ENCODE assay signal across 8 cellular contexts in the genomic region with DNA sequence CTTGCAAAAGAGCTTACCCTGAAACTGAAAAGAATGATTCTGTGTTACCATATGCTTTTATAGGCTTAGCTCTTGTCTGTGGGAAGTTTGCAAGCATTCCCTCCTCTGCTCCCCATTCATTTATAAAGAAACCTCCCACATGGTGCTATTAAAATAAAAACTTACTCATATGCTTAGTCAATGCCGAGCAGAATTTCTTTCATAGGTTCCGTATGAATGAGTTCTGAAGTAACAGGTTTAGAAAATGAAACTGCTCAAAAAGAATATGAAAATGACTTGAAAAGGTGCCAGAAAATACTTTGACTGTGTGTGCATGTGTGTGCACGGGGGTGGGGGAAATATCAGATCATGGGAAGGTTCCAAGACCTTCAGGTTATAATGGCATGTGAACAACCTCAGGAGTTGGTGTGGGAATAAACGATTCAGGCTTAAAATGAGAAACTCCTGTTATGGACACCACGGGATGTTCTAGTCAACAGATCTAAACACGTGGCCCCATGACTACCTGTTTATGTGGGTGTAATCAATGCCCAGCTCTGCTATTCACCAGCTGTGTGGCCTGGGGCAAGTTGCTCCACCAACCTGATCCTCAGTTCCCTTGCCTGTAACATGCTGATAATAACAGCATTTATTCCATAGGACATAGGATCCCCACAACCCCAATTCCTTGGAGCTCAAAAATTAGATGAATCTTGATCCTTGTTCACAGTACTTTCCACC.
A peak's percentile ranks its signal among the peaks of the same experiment; 100 is the strongest.
DNase-seq lines count a peak whose midpoint lies in the region; ATAC-seq lines count a peak whose summit lies in the region.
"Not testable (repeated sequence)": the region's sequence is repeated elsewhere in the genome, so short reads cannot be mapped to it uniquely, and the experiment has no call there.

No MANE protein-coding gene starts in this region.

- not testable (repeated sequence) for H3K27me3 Mint-ChIP-seq in activated T-helper 17 cell treated with anti-CD3 and anti-CD28 coated beads, Interleukin-2, amount 50 U/mL, for 72 hours

- not testable (repeated sequence) for H3K27ac Mint-ChIP-seq in activated T-helper 17 cell treated with anti-CD3 and anti-CD28 coated beads, Interleukin-2, amount 50 U/mL, for 72 hours

- ATAC-seq in GM18499 (IDR thresholded peaks at IDR 0.05; ENCODE audit: insufficient read depth, unreplicated experiment) (peak; percentile 76), GM21447 (IDR thresholded peaks at IDR 0.05; ENCODE audit: unreplicated experiment) (peak; percentile 61), HG02840 (IDR thresholded peaks at IDR 0.05; ENCODE audit: low FRiP score, unreplicated experiment) (peak; percentile 61), HG03432 (IDR thresholded peaks at IDR 0.05; ENCODE audit: unreplicated experiment) (peak; percentile 77), esophagus mucosa (peak; percentile 63)
- ATAC-seq in activated T-helper 17 cell treated with anti-CD3 and anti-CD28 coated beads, Interleukin-2, amount 50 U/mL, for 72 hours (replicated peaks) = peak; percentile 91

- not testable (repeated sequence) for H3K36me3 Mint-ChIP-seq in activated T-helper 17 cell treated with anti-CD3 and anti-CD28 coated beads, Interleukin-2, amount 50 U/mL, for 72 hours (ENCODE audit: low read depth)

- not testable (repeated sequence) for H3K4me3 Mint-ChIP-seq in activated T-helper 17 cell treated with anti-CD3 and anti-CD28 coated beads, Interleukin-2, amount 50 U/mL, for 72 hours

- not testable (repeated sequence) for H3K4me1 Mint-ChIP-seq in activated T-helper 17 cell treated with anti-CD3 and anti-CD28 coated beads, Interleukin-2, amount 50 U/mL, for 72 hours

- H3K9me3 Mint-ChIP-seq in activated T-helper 17 cell treated with anti-CD3 and anti-CD28 coated beads, Interleukin-2, amount 50 U/mL, for 72 hours = not testable (repeated sequence)

- DNase-seq in RPMI7951 (ENCODE audit: low read depth) = peak; percentile 45
- peak; percentile 6 for DNase-seq in stimulated activated CD4-positive, alpha-beta T cell treated with anti-CD3 and anti-CD28 coated beads, Interleukin-2, amount 100 ng/mL, for 4 hours (ENCODE audit: low read depth)

Comparison
In these comparisons a context has a peak if more than half of its experiments do, and no peak if none do; other contexts are left out.
1. Peak in every context shown above with its lines: DNase-seq and ATAC-seq.